Comparison of ENCODE assay signal across 8 cellular contexts in the genomic region with DNA sequence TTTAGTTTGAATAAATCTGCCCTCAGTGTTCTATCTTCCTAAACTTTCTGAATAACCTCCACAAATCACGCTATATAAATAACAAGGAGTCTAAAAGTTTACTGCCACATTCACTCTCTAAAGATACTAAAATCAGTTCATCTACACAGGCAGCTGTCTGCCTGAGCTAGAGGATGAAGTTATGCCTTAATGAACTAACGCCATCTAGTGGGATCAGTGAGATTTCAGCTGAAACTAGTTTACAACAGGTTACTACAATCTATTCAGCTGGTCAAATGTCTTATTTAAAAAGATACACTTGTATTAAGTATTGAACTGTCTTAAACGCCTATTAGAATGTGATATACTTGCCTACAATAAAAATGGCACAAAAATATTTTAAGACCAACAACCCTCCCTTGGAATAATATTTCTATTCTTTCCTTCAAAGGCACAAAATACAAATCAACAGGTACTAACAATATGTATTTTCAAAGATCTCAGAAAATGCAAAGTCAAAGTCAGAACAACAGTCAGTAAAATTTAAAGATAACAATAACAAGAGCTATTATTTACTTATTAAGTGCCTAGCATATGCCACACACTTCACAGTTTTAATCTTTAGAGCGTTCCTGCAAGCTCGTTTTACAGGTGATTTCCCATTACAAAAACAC.
DNase-seq lines count a peak whose midpoint lies in the region; ATAC-seq, FAIRE-seq and TF ChIP-seq lines count a peak whose summit lies in the region.

No MANE protein-coding gene starts in this region.

- peak; percentile 69 to 86 (median 70) for TF ChIP-seq CTCF in HCT116 (IDR thresholded peaks at IDR 0.05 in 2 of 3, conservative IDR thresholded peaks at IDR 0.05 in 1 of 3; ENCODE audit: borderline replicate concordance in 1 of 3, insufficient read depth in 1 of 3, low read depth in 2 of 3, low read length in 2 of 3)
- peak; percentile 88 for TF ChIP-seq CTCF in VCaP (conservative IDR thresholded peaks at IDR 0.05)
- peak; percentile 30 to 65 (median 50) for TF ChIP-seq CTCF in pancreas (IDR thresholded peaks at IDR 0.05)

- ATAC-seq in HCT116, result peak; percentile 94
- peak; percentile 83 to 97 (median 94) for ATAC-seq in pancreas
- ATAC-seq in HG02840 (IDR thresholded peaks at IDR 0.05; ENCODE audit: low FRiP score, unreplicated experiment), result no peak
- ATAC-seq in GM18517 (IDR thresholded peaks at IDR 0.05; ENCODE audit: unreplicated experiment), result no peak

- H3K9me3 ChIP-seq in HCT116 (ENCODE audit: control insufficient read depth in 1 of 2, insufficient read depth in 1 of 2, low read depth in 1 of 2, low read length in 2 of 2), result no peaks in the 10 kb centered on the region
- H3K9me3 ChIP-seq in pancreas, result no peaks in the 10 kb centered on the region

- DNase-seq in DMS53 treated with DMSO at 0.1 percent for 48 hours (lab: John Stamatoyannopoulos, UW; ENCODE audit: unreplicated experiment) (peak; percentile 28), HCT116 (ENCODE audit: low read depth, low spot score) (peak; percentile 63), NCI-H2196 (lab: John Stamatoyannopoulos, UW; ENCODE audit: unreplicated experiment) (peak; percentile 77), germinal center (ENCODE audit: low spot score) (peak; percentile 61), pancreas (peak in 3 of 6 donors; percentile 12 to 32 (median 28))

- no peak for TF ChIP-seq POLR2A in HCT116 (IDR thresholded peaks at IDR 0.05; ENCODE audit: borderline replicate concordance, extremely low read depth, insufficient read depth, insufficient read length)

- H4K20me1 ChIP-seq in HCT116 (ENCODE audit: insufficient read depth), result peaks cover 4% of the 10 kb centered on the region; the same call in 1 of the 2 replicates

- H3K9ac ChIP-seq in HCT116 (ENCODE audit: low read length), result no peak overlapping the region

- H3K9me2 ChIP-seq in HCT116 (ENCODE audit: insufficient read depth), result no peaks in the 10 kb centered on the region

- no TSS peak for BruUV-seq in HCT116 (replicated peaks; lab: Mats Ljungman, UMichigan)

- H3K27ac ChIP-seq in HCT116 (ENCODE audit: low read depth, low read length) (no peak overlapping the region), VCaP (no peak overlapping the region), pancreas (no peak overlapping the region)

- H3K36me3 ChIP-seq in HCT116 (ENCODE audit: control insufficient read depth in 1 of 2, insufficient read depth in 2 of 2, low read length in 2 of 2) (no peaks in the 10 kb centered on the region), pancreas (no peaks in the 10 kb centered on the region)

- H3K4me3 ChIP-seq in HCT116 (replicated peaks in 1 of 2; ENCODE audit: low read depth in 1 of 2, low read length in 2 of 2), result no peak overlapping the region
- no peak overlapping the region for H3K4me3 ChIP-seq in pancreas

- CTCF ChIA-PET in HCT116 (lab: Charles Lee), result interaction anchor here (0.6 to 2.8 kb wide), 34 partner anchors 9 to 237 kb away, joined by 3 to 62 read pairs (median 4); no protein-coding TSS in a partner anchor

- POLR2A ChIA-PET in HCT116 (lab: Charles Lee), result interaction anchor here (0.6 kb wide), 1 partner anchor 54 kb away, joined by 3 read pairs; no protein-coding TSS in a partner anchor

- no peak overlapping the region for H2AFZ ChIP-seq in HCT116 (ENCODE audit: low read depth, low read length, poor library complexity, severe bottlenecking)

- H3K27me3 ChIP-seq in HCT116 (ENCODE audit: insufficient read depth, low read length), result no peaks in the 10 kb centered on the region
- no peaks in the 10 kb centered on the region for H3K27me3 ChIP-seq in pancreas

- 36 to 38% methylated on average over 5 of the region's 5 CpGs for WGBS in pancreas, 2 donors

- H3K4me1 ChIP-seq in HCT116 (ENCODE audit: control insufficient read depth in 1 of 2, insufficient read depth in 2 of 2, low read length in 2 of 2) (no peaks in the 10 kb centered on the region), pancreas (no peaks in the 10 kb centered on the region)

- peak; percentile 81 for TF ChIP-seq RAD21 in HCT116 (IDR thresholded peaks at IDR 0.05; ENCODE audit: low read depth)

- intact Hi-C loops in HCT116 (cut with micrococcal nuclease) (loop anchor here (1.0 to 2.0 kb wide), 2 partner anchors 42 to 134 kb away; no protein-coding TSS in a partner anchor), pancreas (cut with DNase I) (loop anchor here in 1 of 3 donors (10.0 kb wide), 1 partner anchor 132 kb away; no protein-coding TSS in a partner anchor)

- RAD21 ChIA-PET in HCT116 (lab: Charles Lee; ENCODE audit: low non-redundant PET in 1 of 2, low total read pairs in 2 of 2, uncharacterized antibody in 2 of 2, unreplicated experiment in 2 of 2), result interaction anchor here (0.7 to 1.6 kb wide), 6 partner anchors 41 to 235 kb away, joined by 3 to 8 read pairs (median 5); partner anchors contain the start of gene PEX16 (in 1 of the 2)

- no peaks in the 10 kb centered on the region for H3K79me2 ChIP-seq in HCT116 (ENCODE audit: insufficient read depth, low read length)

- no peak overlapping the region for H3K4me2 ChIP-seq in HCT116 (ENCODE audit: low read length)

- FAIRE-seq in pancreas (lab: Jason Lieb, UNC), result peak; percentile 84

TF ChIP-seq in HCT116, 20 proteins besides CTCF, POLR2A, EP300 and RAD21:
- no peak for TF ChIP-seq FOSL1 (IDR thresholded peaks at IDR 0.05; ENCODE audit: low read depth)
- TF ChIP-seq SIN3A (IDR thresholded peaks at IDR 0.05; ENCODE audit: low read depth), result 0 out of 2 replicates have a peak, but pooled peaks have one; percentile 31

Comparison
In these comparisons a context has a peak if more than half of its experiments do, and no peak if none do; other contexts are left out.
1. ATAC-seq: peak in HCT116 (single experiment) and pancreas (4 of 4); none in HG02840 (single experiment) and GM18517 (single experiment).
2. Peak in every context shown above with its lines, with median percentiles within 50 percentile points of each other: CTCF ChIP-seq.